ENCODE assay signal across 18 cellular contexts in the genomic region with DNA sequence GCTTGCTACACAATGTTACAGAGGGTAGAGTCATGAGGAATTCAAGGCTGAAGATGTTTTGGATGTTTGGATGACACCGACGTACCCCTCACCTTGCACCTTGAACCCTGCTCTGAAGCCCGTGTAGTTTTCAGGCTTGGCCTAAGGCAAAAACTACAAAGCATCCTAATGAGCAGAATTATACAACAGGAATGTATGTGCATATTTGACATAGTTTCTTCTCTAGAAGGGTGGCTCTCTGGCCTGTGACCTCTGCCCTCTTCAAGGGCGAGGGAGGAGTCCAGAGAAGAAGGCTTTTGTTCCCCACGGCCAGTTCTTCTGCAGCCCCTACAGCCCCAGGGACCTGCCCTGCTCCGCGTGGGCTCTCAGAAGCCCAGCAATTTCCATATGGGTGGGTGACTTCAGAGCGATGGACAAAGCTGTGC. TPM values are rescaled to one million over a fixed set of nuclear protein-coding genes. Genes with fewer than 3 reads are reported as not detected.
A peak's percentile ranks its signal among the peaks of the same experiment; 100 is the strongest.
DNase-seq lines count a peak whose midpoint lies in the region; ATAC-seq and TF ChIP-seq lines count a peak whose summit lies in the region.
"Had no signal": no experiment of that assay in that cellular context is flagged by ENCODE, and none has a peak within 500 bp of the region (broad histone marks: within the 10 kb centered on the region; RNA-seq: fewer than 3 reads in every experiment).

No MANE protein-coding gene starts in this region.

- no peaks in the 10 kb centered on the region for H3K9me3 Mint-ChIP-seq in mesothelial cell of epicardium

- H3K36me3 ChIP-seq in cardiac muscle cell (no peaks in the 10 kb centered on the region), heart right ventricle (no peaks in the 10 kb centered on the region), Panc1 (ENCODE audit: control insufficient read depth, insufficient read depth, low read length) (no peaks in the 10 kb centered on the region), spleen (no peaks in the 10 kb centered on the region), MM.1S (replicated peaks; ENCODE audit: insufficient read depth, low read length) (no peaks in the 10 kb centered on the region)
- H3K36me3 ChIP-seq: BLaER1 treated with 17β-estradiol and CSF1 and Interleukin-3, amounts not matched to agents 10 nM and 100 nM; MG63; SJSA1 had no signal

- WGBS in heart right ventricle, 2 donors, result 64 to 72% methylated on average over 8 of the region's 8 CpGs
- WGBS in spleen, 5 donors, result 58 to 86% (median 80%) methylated on average over 8 of the region's 8 CpGs

- no peaks in the 10 kb centered on the region for H3K27me3 Mint-ChIP-seq in mesothelial cell of epicardium (ENCODE audit: low read depth)

- H2AFZ ChIP-seq in MM.1S (ENCODE audit: low read length), result no peak overlapping the region

- POLR2A ChIA-PET in Panc1 (lab: Charles Lee), result no interaction called here

- no peak for TF ChIP-seq CTCF in cardiac muscle cell (IDR thresholded peaks at IDR 0.05; ENCODE audit: low read depth, low read length)
- TF ChIP-seq CTCF in heart right ventricle (IDR thresholded peaks at IDR 0.05), result no peak
- TF ChIP-seq CTCF in Panc1 (IDR thresholded peaks at IDR 0.05), result no peak
- no peak for TF ChIP-seq CTCF in mesothelial cell of epicardium (IDR thresholded peaks at IDR 0.05; ENCODE audit: unreplicated experiment)
- no peak for TF ChIP-seq CTCF in spleen (IDR thresholded peaks at IDR 0.05 in 8 of 11, conservative IDR thresholded peaks at IDR 0.05 in 3 of 11)
- no peak for TF ChIP-seq CTCF in MM.1S (IDR thresholded peaks at IDR 0.05; ENCODE audit: low read length)

- H3K4me3 Mint-ChIP-seq in mesothelial cell of epicardium, result no peak overlapping the region

- no peak overlapping the region for H3K9ac ChIP-seq in MM.1S (ENCODE audit: low read length)
- H3K9ac ChIP-seq: BLaER1 treated with 17β-estradiol and CSF1 and Interleukin-3, amounts not matched to agents 10 nM and 100 nM had no signal

- in situ Hi-C loops in Panc1 (cut with HindIII; ENCODE audit: low pct_unique_long_range_greater_than_20kb, low sequenced_read_pairs), result no loop called here

- H3K4me3 ChIP-seq in cardiac muscle cell, result no peak overlapping the region
- no peak overlapping the region for H3K4me3 ChIP-seq in heart right ventricle
- no peak overlapping the region for H3K4me3 ChIP-seq in Panc1 (ENCODE audit: low read depth in 2 of 2, low read length in 2 of 2)
- no peak overlapping the region for H3K4me3 ChIP-seq in spleen
- no peak overlapping the region for H3K4me3 ChIP-seq in MM.1S (ENCODE audit: low read length)
- H3K4me3 ChIP-seq: BLaER1 treated with 17β-estradiol and CSF1 and Interleukin-3, amounts not matched to agents 10 nM and 100 nM; GM12878; MG63; SJSA1 had no signal

- intact Hi-C loops in heart right ventricle (cut with DNase I), result no loop called here
- intact Hi-C loops in Panc1 (cut with micrococcal nuclease; ENCODE audit: unreplicated experiment), result no loop called here
- intact Hi-C loops in spleen (cut with DNase I; ENCODE audit: low total_unique reads), result no loop called here

- no peak for ATAC-seq in heart right ventricle
- 0 out of 2 replicates have a peak, but pooled peaks have one; percentile 30 for ATAC-seq in Panc1
- ATAC-seq in HG02678 (IDR thresholded peaks at IDR 0.05; ENCODE audit: unreplicated experiment), result no peak
- ATAC-seq: GM12878 had no signal

- H3K27me3 ChIP-seq in cardiac muscle cell (no peaks in the 10 kb centered on the region), heart right ventricle (peaks cover 0 to 3% (median 0%) of the 10 kb centered on the region in 7 donors), Panc1 (ENCODE audit: control insufficient read depth, insufficient read depth, low read length) (no peaks in the 10 kb centered on the region), spleen (replicated peaks in 1 of 7) (no peaks in the 10 kb centered on the region), MM.1S (replicated peaks; ENCODE audit: insufficient read depth, low read length) (no peaks in the 10 kb centered on the region)
- H3K27me3 ChIP-seq: BLaER1 treated with 17β-estradiol and CSF1 and Interleukin-3, amounts not matched to agents 10 nM and 100 nM; MG63; SJSA1 had no signal

- peak in 1 of 2 donors; percentile 47 for DNase-seq in cardiac muscle cell (ENCODE audit: low read depth in 1 of 2, low spot score in 1 of 2)
- no peak for DNase-seq in heart right ventricle
- DNase-seq in Panc1 (ENCODE audit: low read depth, low spot score), result no peak
- no peak for DNase-seq in mesothelial cell of epicardium (ENCODE audit: low spot score in 2 of 2, unreplicated experiment in 2 of 2)
- peak; percentile 30 for DNase-seq in spleen
- DNase-seq in MM.1S, result no peak
- no peak for DNase-seq in NCI-H2081 treated with DMSO at 0.1 percent for 48 hours (lab: John Stamatoyannopoulos, UW)
- DNase-seq: KG1, MG63, NCI-H1105 treated with DMSO at 0.1 percent for 48 hours, NCI-H187 treated with DMSO at 0.1 percent for 48 hours, NCI-H510A had no signal

- H3K9me2 ChIP-seq in MM.1S (replicated peaks; ENCODE audit: insufficient read depth, low read length), result no peaks in the 10 kb centered on the region

- peak overlapping the region; percentile 26 for H3K27ac Mint-ChIP-seq in mesothelial cell of epicardium

- H3K36me3 Mint-ChIP-seq in mesothelial cell of epicardium, result peaks cover 28% of the 10 kb centered on the region

- H3K79me2 ChIP-seq in MM.1S (ENCODE audit: low read length), result no peaks in the 10 kb centered on the region

- TF ChIP-seq POLR2A in spleen (IDR thresholded peaks at IDR 0.05), result no peak

- CTCF ChIA-PET in Panc1 (lab: Charles Lee), result no interaction called here

- peaks cover 9% of the 10 kb centered on the region for H3K4me1 ChIP-seq in cardiac muscle cell (ENCODE audit: low read depth)
- peaks cover 0 to 16% (median 9%) of the 10 kb centered on the region in 9 donors for H3K4me1 ChIP-seq in heart right ventricle
- peaks cover 2% of the 10 kb centered on the region; the same call in 1 of the 2 replicates for H3K4me1 ChIP-seq in Panc1 (ENCODE audit: control insufficient read depth, insufficient read depth, low read length)
- H3K4me1 ChIP-seq in spleen, result peaks cover 0 to 7% (median 0%) of the 10 kb centered on the region in 6 donors
- H3K4me1 ChIP-seq in MM.1S (ENCODE audit: low read length), result no peaks in the 10 kb centered on the region
- H3K4me1 ChIP-seq: SJSA1 had no signal

- no peaks in the 10 kb centered on the region for H3F3A ChIP-seq in MM.1S (ENCODE audit: insufficient read depth, low read length)

- no TSS peak for BruUV-seq in Panc1 (replicated peaks; lab: Mats Ljungman, UMichigan)

- H4K20me1 ChIP-seq in MM.1S (ENCODE audit: insufficient read depth, low read length), result no peaks in the 10 kb centered on the region
- H4K20me1 ChIP-seq: BLaER1 treated with 17β-estradiol and CSF1 and Interleukin-3, amounts not matched to agents 10 nM and 100 nM had no signal

- no peak overlapping the region for H3K4me2 ChIP-seq in MM.1S (ENCODE audit: low read depth, low read length)
- H3K4me2 ChIP-seq: BLaER1 treated with 17β-estradiol and CSF1 and Interleukin-3, amounts not matched to agents 10 nM and 100 nM had no signal

- peaks cover 33% of the 10 kb centered on the region for H3K4me1 Mint-ChIP-seq in mesothelial cell of epicardium

- H3K9me3 ChIP-seq in cardiac muscle cell (ENCODE audit: low read depth) (no peaks in the 10 kb centered on the region), heart right ventricle (peaks cover 0 to 3% (median 0%) of the 10 kb centered on the region in 11 donors), Panc1 (ENCODE audit: control insufficient read depth, insufficient read depth, low read depth, low read length) (no peaks in the 10 kb centered on the region), spleen (no peaks in the 10 kb centered on the region), MM.1S (replicated peaks; ENCODE audit: insufficient read depth, low read length) (no peaks in the 10 kb centered on the region)
- H3K9me3 ChIP-seq: MG63, SJSA1 had no signal

- H3K27ac ChIP-seq in cardiac muscle cell (peak overlapping the region; percentile 85), heart right ventricle (no peak overlapping the region), Panc1 (ENCODE audit: low read length) (no peak overlapping the region), spleen (no peak overlapping the region), MM.1S (ENCODE audit: low read length) (no peak overlapping the region)
- H3K27ac ChIP-seq: 22Rv1; BLaER1 treated with 17β-estradiol and CSF1 and Interleukin-3, amounts not matched to agents 10 nM and 100 nM; SJSA1 had no signal

RNA-seq across cellular contexts. Expression of a gene that starts 43.3 kb away (rescaled TPM):
- total RNA-seq in cardiac muscle cell (0.04 and 0.36 TPM in 2 replicates), heart right ventricle (under 1 TPM in 2 of 10 donors, not detected in 8; 0.07 to 0.12 TPM), Panc1 (2021; ENCODE audit: unreplicated experiment) (0.18 TPM), mesothelial cell of epicardium (5.3 to 5.5 TPM (median 5.5 TPM) in 3 replicates), spleen (1 to 10 TPM in 6 of 7 donors, under 1 TPM in 1; 0.72 to 3.5 (median 1.6) TPM)
- polyA plus RNA-seq in cardiac muscle cell (0.37 TPM in 1 of 2 replicates, not detected in the other), heart right ventricle (under 1 TPM in 1 of 2 donors, not detected in 1; 0.16 TPM), spleen (1 to 10 TPM in 1 of 3 donors, under 1 TPM in 2; 0.93 to 1.1 (median 0.98) TPM)
- not detected for polyA plus RNA-seq in Panc1 (2012; ENCODE audit: insufficient read length)
- total RNA-seq: RPMI7951, SJSA1 had no signal
